In the genomic region with DNA sequence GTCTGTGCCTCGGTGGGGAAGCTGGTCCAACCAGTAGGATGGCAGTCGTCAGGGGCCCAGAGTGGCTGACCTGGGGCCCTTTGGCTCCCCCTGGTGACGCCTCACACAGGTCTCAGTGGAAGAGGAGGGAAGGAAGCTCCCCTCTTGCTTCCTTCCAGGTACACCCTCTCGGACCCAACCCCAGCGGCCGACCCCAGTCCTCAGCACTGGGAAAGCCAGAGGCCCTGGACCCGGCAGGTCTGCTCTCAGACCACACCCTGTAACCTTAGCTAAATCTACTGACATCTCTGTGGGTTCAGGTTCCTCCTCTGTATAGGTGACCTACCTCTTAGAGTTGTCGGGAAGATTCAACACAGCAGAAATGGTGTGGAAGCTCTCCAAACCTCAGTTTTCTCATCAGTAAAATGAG, we compare ENCODE assay signal across 8 cellular contexts. TPM values are rescaled to one million over a fixed set of nuclear protein-coding genes. Genes with fewer than 3 reads are reported as not detected.
DNase-seq lines count a peak whose midpoint lies in the region; ATAC-seq and TF ChIP-seq lines count a peak whose summit lies in the region.

No MANE protein-coding gene starts in this region.

- no peaks in the 10 kb centered on the region for H3K9me2 ChIP-seq in MM.1S (replicated peaks; ENCODE audit: insufficient read depth, low read length)

- no peaks in the 10 kb centered on the region for H3K36me3 ChIP-seq in MM.1S (replicated peaks; ENCODE audit: insufficient read depth, low read length)

- TF ChIP-seq CTCF in MM.1S (IDR thresholded peaks at IDR 0.05; ENCODE audit: low read length): peak; percentile 80
- peak; percentile 84 for TF ChIP-seq CTCF in VCaP (conservative IDR thresholded peaks at IDR 0.05)

- H3K4me2 ChIP-seq in MM.1S (ENCODE audit: low read depth, low read length): no peak overlapping the region

- no peaks in the 10 kb centered on the region for H3F3A ChIP-seq in MM.1S (ENCODE audit: insufficient read depth, low read length)

- intact Hi-C loops in left colon (cut with DNase I, micrococcal nuclease): loop anchor here in 1 of 2 donors (5.0 kb wide), 1 partner anchor 74 kb away; no protein-coding TSS in a partner anchor

- no peaks in the 10 kb centered on the region for H4K20me1 ChIP-seq in MM.1S (ENCODE audit: insufficient read depth, low read length)

- H2AFZ ChIP-seq in MM.1S (ENCODE audit: low read length): no peak overlapping the region

- no peaks in the 10 kb centered on the region for H3K9me3 ChIP-seq in MM.1S (replicated peaks; ENCODE audit: insufficient read depth, low read length)

- no peak overlapping the region for H3K27ac ChIP-seq in MM.1S (ENCODE audit: low read length)
- no peak overlapping the region for H3K27ac ChIP-seq in VCaP

- peak; percentile 76 for ATAC-seq in left colon
- no peak for ATAC-seq in HG03342 (IDR thresholded peaks at IDR 0.05; ENCODE audit: unreplicated experiment)
- ATAC-seq in GM21529 (IDR thresholded peaks at IDR 0.05; ENCODE audit: unreplicated experiment): no peak

- no peak overlapping the region for H3K9ac ChIP-seq in MM.1S (ENCODE audit: low read length)

- peaks cover 4% of the 10 kb centered on the region; the same call in 1 of the 2 replicates for H3K4me1 ChIP-seq in MM.1S (ENCODE audit: low read length)

- H3K4me3 ChIP-seq in MM.1S (ENCODE audit: low read length): no peak overlapping the region

- in situ Hi-C loops in T47D (cut with HindIII; ENCODE audit: low pct_unique_long_range_greater_than_20kb, low sequenced_read_pairs): no loop called here

- H3K79me2 ChIP-seq in MM.1S (ENCODE audit: low read length): no peaks in the 10 kb centered on the region

- H3K27me3 ChIP-seq in MM.1S (replicated peaks; ENCODE audit: insufficient read depth, low read length): peaks cover 7% of the 10 kb centered on the region

- DNase-seq in ELR (ENCODE audit: low read depth): peak; percentile 56
- peak; percentile 58 for DNase-seq in MM.1S
- peak; percentile 57 to 63 for DNase-seq in T47D (ENCODE audit: low read depth in 1 of 2, low spot score in 1 of 2)
- DNase-seq in left colon: peak; percentile 40 to 76
- DNase-seq in stimulated activated CD4-positive, alpha-beta T cell treated with anti-CD3 and anti-CD28 coated beads, TNF-alpha, amount 100 ng/mL, for 48 hours (ENCODE audit: low read depth in 3 of 3): peak; percentile 18 to 62 (median 35)

RNA-seq across cellular contexts. Expression of a gene that starts 3.4 kb away (rescaled TPM):
- 1 to 10 TPM; 3.8 to 5.8 TPM for total RNA-seq in left colon
